ENCODE assay signal across 1 cellular context in genomic region chr6:11067348-11067747, GRCh38.
A peak's percentile ranks its signal among the peaks of the same experiment; 100 is the strongest.
TF ChIP-seq lines count a peak whose summit lies in the region.

No MANE protein-coding gene starts in this region.

TF ChIP-seq in HepG2, 621 proteins besides CTCF, POLR2A, EP300 and RAD21 (continued from another document and continues in another):
- TF ChIP-seq ZNF704 (CRISPR knock-in tag; IDR thresholded peaks at IDR 0.05; ENCODE audit: borderline replicate concordance) (no peak), ZNF232 (CRISPR knock-in tag; IDR thresholded peaks at IDR 0.05; ENCODE audit: borderline replicate concordance) (no peak), ZSCAN22 (CRISPR knock-in tag; IDR thresholded peaks at IDR 0.05) (no peak), ZNF510 (CRISPR knock-in tag; IDR thresholded peaks at IDR 0.05; ENCODE audit: low read depth) (no peak), HDAC2 (CRISPR knock-in tag; IDR thresholded peaks at IDR 0.05) (peak; percentile 13), ZNF777 (CRISPR knock-in tag; IDR thresholded peaks at IDR 0.05) (no peak), ZBTB7B (CRISPR knock-in tag; IDR thresholded peaks at IDR 0.05) (no peak), SIN3B (IDR thresholded peaks at IDR 0.05; ENCODE audit: low read length) (no peak), NFRKB (IDR thresholded peaks at IDR 0.05) (no peak), ZNF337 (CRISPR knock-in tag; IDR thresholded peaks at IDR 0.05; ENCODE audit: borderline replicate concordance, low read depth) (0 out of 2 replicates have a peak, but pooled peaks have one; percentile 57), MIXL1 (CRISPR knock-in tag; IDR thresholded peaks at IDR 0.05) (0 out of 2 replicates have a peak, but pooled peaks have one; percentile 1), CEBPB (IDR thresholded peaks at IDR 0.05; ENCODE audit: borderline replicate concordance, low read depth, low read length) (peak; percentile 63; the same call in 1 of the 2 replicates), ZNF713 (CRISPR knock-in tag; IDR thresholded peaks at IDR 0.05) (no peak), NFYB (CRISPR knock-in tag; IDR thresholded peaks at IDR 0.05) (no peak), SRY (CRISPR knock-in tag; IDR thresholded peaks at IDR 0.05) (no peak), ZNF646 (CRISPR knock-in tag; IDR thresholded peaks at IDR 0.05) (no peak), YEATS4 (CRISPR knock-in tag; IDR thresholded peaks at IDR 0.05; ENCODE audit: borderline replicate concordance) (0 out of 2 replicates have a peak, but pooled peaks have one; percentile 23), ZZZ3 (CRISPR knock-in tag; IDR thresholded peaks at IDR 0.05; ENCODE audit: borderline replicate concordance) (no peak), ZSCAN21 (CRISPR knock-in tag; IDR thresholded peaks at IDR 0.05; ENCODE audit: borderline replicate concordance) (no peak; the same call in 1 of the 2 replicates), CCDC6 (CRISPR knock-in tag; IDR thresholded peaks at IDR 0.05) (no peak), SOX6 (IDR thresholded peaks at IDR 0.05) (no peak), SOX6 (CRISPR knock-in tag; IDR thresholded peaks at IDR 0.05) (peak; percentile 78), PCBP2 (optimal IDR thresholded peaks at IDR 0.05; ENCODE audit: low read depth, low read length, poor library complexity, severe bottlenecking) (no peak), PTBP1 (IDR thresholded peaks at IDR 0.05; ENCODE audit: low read depth, low read length, poor library complexity, severe bottlenecking) (no peak), SRSF1 (optimal IDR thresholded peaks at IDR 0.05; ENCODE audit: low read depth, low read length) (no peak), ZIK1 (CRISPR knock-in tag; IDR thresholded peaks at IDR 0.05; ENCODE audit: borderline replicate concordance, low read depth) (no peak), KDM3A (CRISPR knock-in tag; IDR thresholded peaks at IDR 0.05; ENCODE audit: low read depth) (no peak), STAG1 (CRISPR knock-in tag; IDR thresholded peaks at IDR 0.05) (no peak; the same call in 1 of the 2 replicates), ZNF7 (CRISPR knock-in tag; IDR thresholded peaks at IDR 0.05) (no peak), KDM5B (CRISPR knock-in tag; IDR thresholded peaks at IDR 0.05; ENCODE audit: borderline replicate concordance) (no peak), ZNF282 (IDR thresholded peaks at IDR 0.05; ENCODE audit: partially characterized antibody) (no peak), HNRNPLL (IDR thresholded peaks at IDR 0.05; ENCODE audit: low read depth, low read length, poor library complexity, severe bottlenecking) (no peak), BORCS8-MEF2B (CRISPR knock-in tag; IDR thresholded peaks at IDR 0.05) (no peak), ARID3A (IDR thresholded peaks at IDR 0.05; ENCODE audit: low read depth, low read length) (no peak), SPEN (CRISPR knock-in tag; IDR thresholded peaks at IDR 0.05; ENCODE audit: low read depth) (no peak), MXI1 (IDR thresholded peaks at IDR 0.05; ENCODE audit: borderline replicate concordance, low read depth, low read length) (no peak), ZNF724P (CRISPR knock-in tag; IDR thresholded peaks at IDR 0.05; ENCODE audit: borderline replicate concordance) (no peak), LRRFIP1 (CRISPR knock-in tag; conservative IDR thresholded peaks at IDR 0.05) (no peak), RARA (CRISPR knock-in tag; IDR thresholded peaks at IDR 0.05) (0 out of 2 replicates have a peak, but pooled peaks have one; percentile 9), SRSF9 (IDR thresholded peaks at IDR 0.05; ENCODE audit: borderline replicate concordance, insufficient read depth, low read depth, low read length, poor library complexity, severe bottlenecking) (no peak), ZNF251 (CRISPR knock-in tag; IDR thresholded peaks at IDR 0.05) (no peak), ZNF441 (CRISPR knock-in tag; IDR thresholded peaks at IDR 0.05; ENCODE audit: borderline replicate concordance) (no peak)
- TF ChIP-seq, protein P1, sequence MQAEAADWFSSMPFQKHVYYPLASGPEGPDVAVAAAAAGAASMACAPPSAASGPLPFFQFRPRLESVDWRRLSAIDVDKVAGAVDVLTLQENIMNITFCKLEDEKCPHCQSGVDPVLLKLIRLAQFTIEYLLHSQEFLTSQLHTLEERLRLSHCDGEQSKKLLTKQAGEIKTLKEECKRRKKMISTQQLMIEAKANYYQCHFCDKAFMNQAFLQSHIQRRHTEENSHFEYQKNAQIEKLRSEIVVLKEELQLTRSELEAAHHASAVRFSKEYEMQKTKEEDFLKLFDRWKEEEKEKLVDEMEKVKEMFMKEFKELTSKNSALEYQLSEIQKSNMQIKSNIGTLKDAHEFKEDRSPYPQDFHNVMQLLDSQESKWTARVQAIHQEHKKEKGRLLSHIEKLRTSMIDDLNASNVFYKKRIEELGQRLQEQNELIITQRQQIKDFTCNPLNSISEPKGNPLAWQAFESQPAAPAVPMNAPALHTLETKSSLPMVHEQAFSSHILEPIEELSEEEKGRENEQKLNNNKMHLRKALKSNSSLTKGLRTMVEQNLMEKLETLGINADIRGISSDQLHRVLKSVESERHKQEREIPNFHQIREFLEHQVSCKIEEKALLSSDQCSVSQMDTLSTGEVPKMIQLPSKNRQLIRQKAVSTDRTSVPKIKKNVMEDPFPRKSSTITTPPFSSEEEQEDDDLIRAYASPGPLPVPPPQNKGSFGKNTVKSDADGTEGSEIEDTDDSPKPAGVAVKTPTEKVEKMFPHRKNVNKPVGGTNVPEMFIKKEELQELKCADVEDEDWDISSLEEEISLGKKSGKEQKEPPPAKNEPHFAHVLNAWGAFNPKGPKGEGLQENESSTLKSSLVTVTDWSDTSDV (CRISPR knock-in tag; IDR thresholded peaks at IDR 0.05) = no peak
- TF ChIP-seq, protein P2, sequence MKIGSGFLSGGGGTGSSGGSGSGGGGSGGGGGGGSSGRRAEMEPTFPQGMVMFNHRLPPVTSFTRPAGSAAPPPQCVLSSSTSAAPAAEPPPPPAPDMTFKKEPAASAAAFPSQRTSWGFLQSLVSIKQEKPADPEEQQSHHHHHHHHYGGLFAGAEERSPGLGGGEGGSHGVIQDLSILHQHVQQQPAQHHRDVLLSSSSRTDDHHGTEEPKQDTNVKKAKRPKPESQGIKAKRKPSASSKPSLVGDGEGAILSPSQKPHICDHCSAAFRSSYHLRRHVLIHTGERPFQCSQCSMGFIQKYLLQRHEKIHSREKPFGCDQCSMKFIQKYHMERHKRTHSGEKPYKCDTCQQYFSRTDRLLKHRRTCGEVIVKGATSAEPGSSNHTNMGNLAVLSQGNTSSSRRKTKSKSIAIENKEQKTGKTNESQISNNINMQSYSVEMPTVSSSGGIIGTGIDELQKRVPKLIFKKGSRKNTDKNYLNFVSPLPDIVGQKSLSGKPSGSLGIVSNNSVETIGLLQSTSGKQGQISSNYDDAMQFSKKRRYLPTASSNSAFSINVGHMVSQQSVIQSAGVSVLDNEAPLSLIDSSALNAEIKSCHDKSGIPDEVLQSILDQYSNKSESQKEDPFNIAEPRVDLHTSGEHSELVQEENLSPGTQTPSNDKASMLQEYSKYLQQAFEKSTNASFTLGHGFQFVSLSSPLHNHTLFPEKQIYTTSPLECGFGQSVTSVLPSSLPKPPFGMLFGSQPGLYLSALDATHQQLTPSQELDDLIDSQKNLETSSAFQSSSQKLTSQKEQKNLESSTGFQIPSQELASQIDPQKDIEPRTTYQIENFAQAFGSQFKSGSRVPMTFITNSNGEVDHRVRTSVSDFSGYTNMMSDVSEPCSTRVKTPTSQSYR (CRISPR knock-in tag; IDR thresholded peaks at IDR 0.05; ENCODE audit: borderline replicate concordance) = no peak
- TF ChIP-seq, protein P3, sequence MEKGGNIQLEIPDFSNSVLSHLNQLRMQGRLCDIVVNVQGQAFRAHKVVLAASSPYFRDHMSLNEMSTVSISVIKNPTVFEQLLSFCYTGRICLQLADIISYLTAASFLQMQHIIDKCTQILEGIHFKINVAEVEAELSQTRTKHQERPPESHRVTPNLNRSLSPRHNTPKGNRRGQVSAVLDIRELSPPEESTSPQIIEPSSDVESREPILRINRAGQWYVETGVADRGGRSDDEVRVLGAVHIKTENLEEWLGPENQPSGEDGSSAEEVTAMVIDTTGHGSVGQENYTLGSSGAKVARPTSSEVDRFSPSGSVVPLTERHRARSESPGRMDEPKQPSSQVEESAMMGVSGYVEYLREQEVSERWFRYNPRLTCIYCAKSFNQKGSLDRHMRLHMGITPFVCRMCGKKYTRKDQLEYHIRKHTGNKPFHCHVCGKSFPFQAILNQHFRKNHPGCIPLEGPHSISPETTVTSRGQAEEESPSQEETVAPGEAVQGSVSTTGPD (CRISPR knock-in tag; IDR thresholded peaks at IDR 0.05) = no peak
